In the genomic region with DNA sequence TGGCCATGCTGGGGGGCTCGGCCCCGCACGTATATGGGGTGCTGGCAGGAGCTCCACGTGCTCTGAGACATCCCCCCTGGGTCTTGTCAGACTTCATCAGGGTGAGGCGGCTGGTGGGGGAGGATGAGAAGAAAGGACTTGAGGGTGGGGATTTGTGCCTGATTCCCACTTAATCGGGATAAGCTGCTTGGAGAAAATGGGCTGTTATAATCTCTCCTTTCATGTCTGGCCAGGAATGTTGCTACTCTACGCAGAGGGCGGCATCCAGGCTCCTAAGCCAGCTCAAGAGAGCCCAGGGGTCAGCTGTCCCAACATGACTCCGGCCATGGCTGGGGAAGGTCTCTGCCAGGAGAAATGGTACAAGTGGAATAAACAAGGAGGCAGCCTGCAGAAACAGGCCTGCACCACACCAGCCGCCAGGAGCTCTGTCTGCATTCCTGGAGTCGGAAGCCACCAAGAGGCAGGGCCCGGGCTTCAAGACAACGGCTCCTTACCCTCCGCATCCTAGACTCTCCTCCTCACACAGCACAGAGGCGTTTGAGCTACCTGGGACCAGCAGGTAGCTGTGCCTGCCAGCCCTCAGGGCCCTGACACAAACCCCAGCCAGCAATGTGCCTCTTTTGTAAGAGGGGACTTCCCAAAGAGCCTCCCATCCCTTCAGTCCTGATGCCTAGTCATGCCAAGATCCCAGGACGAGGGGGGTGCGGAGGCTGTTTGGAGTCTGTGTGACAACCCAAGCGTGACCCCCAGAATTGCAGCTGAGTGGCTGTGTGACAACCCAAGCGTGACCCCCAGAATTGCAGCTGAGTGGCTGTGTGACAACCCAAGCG, we compare ENCODE assay signal across 11 cellular contexts.
DNase-seq lines count a peak whose midpoint lies in the region; ATAC-seq and TF ChIP-seq lines count a peak whose summit lies in the region.
"Had no signal": no experiment of that assay in that cellular context is flagged by ENCODE, and none has a peak within 500 bp of the region (broad histone marks: within the 10 kb centered on the region; RNA-seq: fewer than 3 reads in every experiment).

No MANE protein-coding gene starts in this region.

- H4K8ac ChIP-seq in mesendoderm (ENCODE audit: low read depth, low read length): no peak overlapping the region

- no peaks in the 10 kb centered on the region for H3K27me3 ChIP-seq in mesendoderm (ENCODE audit: insufficient read depth, low read length, poor library complexity)
- peaks cover 0 to 36% (median 0%) of the 10 kb centered on the region in 7 donors for H3K27me3 ChIP-seq in spleen (replicated peaks in 1 of 7)

- intact Hi-C loops in spleen (cut with DNase I; ENCODE audit: low total_unique reads): no loop called here

- TF ChIP-seq POLR2A in spleen (IDR thresholded peaks at IDR 0.05): no peak

- TF ChIP-seq CTCF in spleen (IDR thresholded peaks at IDR 0.05 in 8 of 11, conservative IDR thresholded peaks at IDR 0.05 in 3 of 11): no peak

- H3K79me1 ChIP-seq in mesendoderm (ENCODE audit: low read length): no peaks in the 10 kb centered on the region

- no peak overlapping the region for H3K4me2 ChIP-seq in mesendoderm (ENCODE audit: low read length)

- no peak overlapping the region for H2BK15ac ChIP-seq in mesendoderm (replicated peaks; ENCODE audit: low read depth)

- H3K36me3 ChIP-seq in mesendoderm (ENCODE audit: control insufficient read depth, insufficient read depth, low read length) (no peaks in the 10 kb centered on the region), spleen (no peaks in the 10 kb centered on the region)

- WGBS in adipose tissue, 3 donors: 65 to 78% (median 69%) methylated on average over 19 to 20 of the region's 20 CpGs
- WGBS in mesendoderm (ENCODE audit: extremely low coverage, insufficient coverage, low lambda C conversion rate): no CpG with 5 or more reads among the region's 20 CpGs
- 71 to 85% (median 79%) methylated on average over 20 of the region's 20 CpGs for WGBS in spleen, 5 donors

- peak overlapping the region; percentile 62 for H3K27ac ChIP-seq in adipose tissue (ENCODE audit: low read depth, low read length)
- no peak overlapping the region for H3K27ac ChIP-seq in mesendoderm (ENCODE audit: low read depth, low read length)
- H3K27ac ChIP-seq in spleen: peak overlapping the region in 7 of 8 donors; percentile 26 to 76 (median 64)

- no peak overlapping the region for H2BK120ac ChIP-seq in mesendoderm (ENCODE audit: low read depth, low read length)

- no peak for ATAC-seq in GM18502 (IDR thresholded peaks at IDR 0.05; ENCODE audit: poor library complexity, unreplicated experiment)
- ATAC-seq: naive thymus-derived CD8-positive, alpha-beta T cell had no signal

- no peak overlapping the region for H3K18ac ChIP-seq in mesendoderm (ENCODE audit: low read length)

- no peaks in the 10 kb centered on the region for H3K79me2 ChIP-seq in mesendoderm (ENCODE audit: control insufficient read depth, insufficient read depth, low read length)

- no peak overlapping the region for H4K5ac ChIP-seq in mesendoderm (ENCODE audit: low read length)

- H3K9me3 ChIP-seq in spleen: no peaks in the 10 kb centered on the region

- H3K9ac ChIP-seq in mesendoderm (ENCODE audit: low read length): no peak overlapping the region

- no peak overlapping the region for H3K56ac ChIP-seq in mesendoderm (ENCODE audit: low read length)

- H2BK5ac ChIP-seq in mesendoderm (ENCODE audit: low read length): no peak overlapping the region

- H2AK5ac ChIP-seq in mesendoderm (ENCODE audit: low read length): no peak overlapping the region

- H3K4me3 ChIP-seq in mesendoderm (ENCODE audit: low read length): no peak overlapping the region
- no peak overlapping the region for H3K4me3 ChIP-seq in spleen

- no peak overlapping the region for H3K23ac ChIP-seq in mesendoderm (ENCODE audit: low read length)

- no peak overlapping the region for H3K4ac ChIP-seq in mesendoderm (ENCODE audit: low read depth, low read length)

- H3K4me1 ChIP-seq in mesendoderm (ENCODE audit: control insufficient read depth, low read depth, low read length) (peaks cover 3% of the 10 kb centered on the region), spleen (peaks cover 0 to 16% (median 8%) of the 10 kb centered on the region in 6 donors)

- peak; percentile 69 for DNase-seq in DMS79 treated with DMSO at 0.1 percent for 48 hours (lab: John Stamatoyannopoulos, UW)
- peak; percentile 44 for DNase-seq in mesendoderm
- DNase-seq in spleen: peak; percentile 63
- DNase-seq in 8988T: no peak
- no peak for DNase-seq in cerebellum (ENCODE audit: low spot score)
- DNase-seq in DMS153 treated with DMSO at 0.1 percent for 48 hours (lab: John Stamatoyannopoulos, UW; ENCODE audit: unreplicated experiment): no peak
- DNase-seq: C1 segment of cervical spinal cord; naive thymus-derived CD8-positive, alpha-beta T cell; NCI-H510A treated with DMSO at 0.1 percent for 48 hours had no signal

Comparison
In these comparisons a context has a peak if more than half of its experiments do, and no peak if none do; other contexts are left out.
1. DNase-seq: peak in DMS79 treated with DMSO at 0.1 percent for 48 hours (single experiment), mesendoderm (single experiment) and spleen (single experiment); none in 8988T (single experiment), cerebellum (single experiment) and DMS153 treated with DMSO at 0.1 percent for 48 hours (single experiment).